In genomic region chr7:102404005-102404861, GRCh38 we compare ENCODE assay signal across 8 cellular contexts. TPM values are rescaled to one million over a fixed set of nuclear protein-coding genes. Genes with fewer than 3 reads are reported as not detected.
A peak's percentile ranks its signal among the peaks of the same experiment; 100 is the strongest.
DNase-seq lines count a peak whose midpoint lies in the region; ATAC-seq and TF ChIP-seq lines count a peak whose summit lies in the region.

No MANE protein-coding gene starts in this region.

- H3K4me1 ChIP-seq in gastroesophageal sphincter = no peaks in the 10 kb centered on the region

- peak; percentile 72 for DNase-seq in ELR (ENCODE audit: low read depth)
- DNase-seq in NOMO-1 (lab: John Stamatoyannopoulos, UW; ENCODE audit: unreplicated experiment in 2 of 2) = peak; percentile 94 to 99
- DNase-seq in activated T-cell treated with anti-CD3 and anti-CD28 coated beads, Interleukin-2, amount 50 U/mL, for 72 hours = peak; percentile 41 to 49
- DNase-seq in renal cortical epithelial cell (ENCODE audit: low read depth) = peak; percentile 77
- DNase-seq in inferior parietal cortex (ENCODE audit: extremely low spot score) = no peak

- no peaks in the 10 kb centered on the region for H3K9me3 ChIP-seq in gastroesophageal sphincter

- no peak for TF ChIP-seq POLR2A in gastroesophageal sphincter (IDR thresholded peaks at IDR 0.05)

- 64 to 68% methylated on average over 7 to 10 of the region's 15 CpGs for WGBS in gastroesophageal sphincter (ENCODE audit: low coverage in 1 of 2), 2 donors

- no peak overlapping the region for H3K27ac ChIP-seq in gastroesophageal sphincter

- H3K4me1 Mint-ChIP-seq in activated T-cell treated with anti-CD3 and anti-CD28 coated beads, Interleukin-2, amount 50 U/mL, for 72 hours (ENCODE audit: low read depth) = peaks cover 14% of the 10 kb centered on the region

- peak; percentile 28 to 56 (median 43) for TF ChIP-seq CTCF in gastroesophageal sphincter (IDR thresholded peaks at IDR 0.05)

- no peak for TF ChIP-seq EP300 in gastroesophageal sphincter (IDR thresholded peaks at IDR 0.05)

- H3K4me3 ChIP-seq in gastroesophageal sphincter = no peak overlapping the region

- peaks cover 9 to 35% of the 10 kb centered on the region in 2 donors for H3K36me3 Mint-ChIP-seq in activated T-cell treated with anti-CD3 and anti-CD28 coated beads, Interleukin-2, amount 50 U/mL, for 72 hours (ENCODE audit: insufficient read depth in 2 of 2)

- peak; percentile 77 for ATAC-seq in GM21390 (IDR thresholded peaks at IDR 0.05; ENCODE audit: unreplicated experiment)
- peak; percentile 69 for ATAC-seq in HG03571 (IDR thresholded peaks at IDR 0.05; ENCODE audit: unreplicated experiment)
- peak; percentile 92 to 94 for ATAC-seq in activated T-cell treated with anti-CD3 and anti-CD28 coated beads, Interleukin-2, amount 50 U/mL, for 72 hours (replicated peaks in 1 of 2)
- peak; percentile 63 for ATAC-seq in gastroesophageal sphincter

- H3K36me3 ChIP-seq in gastroesophageal sphincter = peaks cover 0 to 100% of the 10 kb centered on the region in 2 donors

- H3K9me3 Mint-ChIP-seq in activated T-cell treated with anti-CD3 and anti-CD28 coated beads, Interleukin-2, amount 50 U/mL, for 72 hours = no peaks in the 10 kb centered on the region

- no peaks in the 10 kb centered on the region for H3K27me3 Mint-ChIP-seq in activated T-cell treated with anti-CD3 and anti-CD28 coated beads, Interleukin-2, amount 50 U/mL, for 72 hours (ENCODE audit: low read depth)

- H3K27ac Mint-ChIP-seq in activated T-cell treated with anti-CD3 and anti-CD28 coated beads, Interleukin-2, amount 50 U/mL, for 72 hours = no peak overlapping the region

- no peak overlapping the region for H3K4me3 Mint-ChIP-seq in activated T-cell treated with anti-CD3 and anti-CD28 coated beads, Interleukin-2, amount 50 U/mL, for 72 hours

- H3K27me3 ChIP-seq in gastroesophageal sphincter = no peaks in the 10 kb centered on the region

RNA-seq across cellular contexts. Expression of gene PRKRIP1, which starts 8.1 kb away (rescaled TPM):
- total RNA-seq in activated T-cell treated with anti-CD3 and anti-CD28 coated beads, Interleukin-2, amount 50 U/mL, for 72 hours = 10 to 100 TPM; 30.6 to 35.7 TPM
- total RNA-seq in gastroesophageal sphincter (10 to 100 TPM; 11.7 to 48.7 (median 24.4) TPM), renal cortical epithelial cell (25.4 and 26.1 TPM in 2 replicates)

RNA-seq across cellular contexts. Expression of gene ORAI2, which starts 29.1 kb away (rescaled TPM):
- 10 to 100 TPM; 37.8 to 42.2 TPM for total RNA-seq in activated T-cell treated with anti-CD3 and anti-CD28 coated beads, Interleukin-2, amount 50 U/mL, for 72 hours
- total RNA-seq in gastroesophageal sphincter (10 to 100 TPM in 1 of 4 donors, 1 to 10 TPM in 3; 3.3 to 15.6 (median 6.7) TPM), renal cortical epithelial cell (43.2 and 138 TPM in 2 replicates)

RNA-seq across cellular contexts. Expression of gene SPDYE6, which starts 48.0 kb away (rescaled TPM):
- total RNA-seq in activated T-cell treated with anti-CD3 and anti-CD28 coated beads, Interleukin-2, amount 50 U/mL, for 72 hours = not detected
- not detected for total RNA-seq in gastroesophageal sphincter
- not detected in 2 replicates for total RNA-seq in renal cortical epithelial cell
